8 cellular contexts compared by ENCODE assay signal in genomic region chr16:69339289-69340094, GRCh38. TPM values are rescaled to one million over a fixed set of nuclear protein-coding genes. Genes with fewer than 3 reads are reported as not detected.
A peak's percentile ranks its signal among the peaks of the same experiment; 100 is the strongest.
DNase-seq lines count a peak whose midpoint lies in the region; ATAC-seq and TF ChIP-seq lines count a peak whose summit lies in the region.

COG8 (minus strand) TSS chr16:69339564; CDS start chr16:69339552, 12 bp downstream.
NIP7 (plus strand) TSS chr16:69339772; CDS start chr16:69339830, 58 bp downstream.

- H3K36me3 Mint-ChIP-seq in T-helper 2 cell treated with Interferon-gamma antibody and Interleukin-4, amounts not matched to agents 5 μg/mL and 100 μg/mL, for 36 hours (ENCODE audit: low read depth), result peaks cover 50% of the 10 kb centered on the region

- peak; percentile 92 for ATAC-seq in GM18502 (IDR thresholded peaks at IDR 0.05; ENCODE audit: poor library complexity, unreplicated experiment)
- peak; percentile 91 for ATAC-seq in HG02970 (IDR thresholded peaks at IDR 0.05; ENCODE audit: low FRiP score, unreplicated experiment)
- peak; percentile 99 for ATAC-seq in right cardiac atrium

- H3K4me3 Mint-ChIP-seq in T-helper 2 cell treated with Interferon-gamma antibody and Interleukin-4, amounts not matched to agents 5 μg/mL and 100 μg/mL, for 36 hours, result peak within 1 kb of the TSS; percentile 99

- no peaks in the 10 kb centered on the region for H3K9me3 Mint-ChIP-seq in T-helper 2 cell treated with Interferon-gamma antibody and Interleukin-4, amounts not matched to agents 5 μg/mL and 100 μg/mL, for 36 hours

- peak within 1 kb of the TSS; percentile 98 for H3K27ac Mint-ChIP-seq in T-helper 2 cell treated with Interferon-gamma antibody and Interleukin-4, amounts not matched to agents 5 μg/mL and 100 μg/mL, for 36 hours

- TF ChIP-seq POLR2A in uterus (IDR thresholded peaks at IDR 0.05), result peak in 1 of 2 donors; percentile 60

- TF ChIP-seq CTCF in ascending aorta (IDR thresholded peaks at IDR 0.05), result peak; percentile 80 to 94 (median 82)
- peak; percentile 81 to 91 (median 86) for TF ChIP-seq CTCF in uterus (IDR thresholded peaks at IDR 0.05)

- H3K27me3 Mint-ChIP-seq in T-helper 2 cell treated with Interferon-gamma antibody and Interleukin-4, amounts not matched to agents 5 μg/mL and 100 μg/mL, for 36 hours (ENCODE audit: low read depth), result no peaks in the 10 kb centered on the region

- no peaks in the 10 kb centered on the region for H3K27me3 ChIP-seq in ascending aorta
- no peaks in the 10 kb centered on the region for H3K27me3 ChIP-seq in right cardiac atrium (ENCODE audit: control insufficient read depth, insufficient read depth)
- no peaks in the 10 kb centered on the region for H3K27me3 ChIP-seq in uterus

- under 1% methylated on average over 77 of the region's 77 CpGs for WGBS in right cardiac atrium

- DNase-seq in NCI-H1930 (lab: John Stamatoyannopoulos, UW), result peak; percentile 88 to 90
- peak; percentile 94 for DNase-seq in T-helper 2 cell treated with Interferon-gamma antibody and Interleukin-4, amounts not matched to agents 5 μg/mL and 100 μg/mL, for 36 hours (ENCODE audit: low spot score)
- DNase-seq in ascending aorta (ENCODE audit: low spot score in 2 of 2), result peak; percentile 88 to 98
- peak; percentile 95 to 98 (median 96) for DNase-seq in right cardiac atrium
- peak; percentile 96 for DNase-seq in pulmonary artery endothelial cell (ENCODE audit: low read depth, low spot score)
- peak; percentile 93 to 95 for DNase-seq in uterus

- H3K9me3 ChIP-seq in ascending aorta (no peaks in the 10 kb centered on the region), right cardiac atrium (ENCODE audit: control insufficient read depth, low read length) (no peaks in the 10 kb centered on the region), uterus (no peaks in the 10 kb centered on the region)

- intact Hi-C loops in ascending aorta (cut with DNase I), result loop anchor here (1.0 to 10.0 kb wide), 3 partner anchors 9 to 1495 kb away; partner anchors contain the start of genes CENPT, NUTF2, PDF and THAP11
- intact Hi-C loops in right cardiac atrium (cut with DNase I), result no loop called here
- intact Hi-C loops in uterus (cut with DNase I; ENCODE audit: low total_unique reads), result no loop called here

- H3K27ac ChIP-seq in ascending aorta (peak within 1 kb of the TSS; percentile 88 to 91), right cardiac atrium (ENCODE audit: low read length) (peak within 1 kb of the TSS; percentile 72), uterus (peak within 1 kb of the TSS; percentile 85 to 92)

- peaks cover 37% of the 10 kb centered on the region for H3K4me1 Mint-ChIP-seq in T-helper 2 cell treated with Interferon-gamma antibody and Interleukin-4, amounts not matched to agents 5 μg/mL and 100 μg/mL, for 36 hours (ENCODE audit: low read depth)

- H3K4me1 ChIP-seq in ascending aorta (peaks cover 12 to 23% of the 10 kb centered on the region in 2 donors), right cardiac atrium (ENCODE audit: control insufficient read depth, insufficient read depth, low read length) (peaks cover 2% of the 10 kb centered on the region), uterus (peaks cover 7 to 10% of the 10 kb centered on the region in 2 donors)

- H3K4me3 ChIP-seq in ascending aorta (peak within 1 kb of the TSS; percentile 93 to 95), right cardiac atrium (ENCODE audit: low read length) (peak within 1 kb of the TSS; percentile 70), uterus (peak within 1 kb of the TSS; percentile 75 to 95)

- peaks cover 22 to 24% of the 10 kb centered on the region in 2 donors for H3K36me3 ChIP-seq in ascending aorta
- H3K36me3 ChIP-seq in uterus, result peaks cover 0 to 4% of the 10 kb centered on the region in 2 donors

RNA-seq across cellular contexts. Expression of gene COG8, which starts in this region (rescaled TPM):
- 24.7 TPM for total RNA-seq in ascending aorta
- total RNA-seq in right cardiac atrium, result 10 to 100 TPM; 21.0 to 24.8 (median 23.5) TPM
- 15.7 TPM for polyA plus RNA-seq in right cardiac atrium
- total RNA-seq in pulmonary artery endothelial cell, result 30.5 and 32.0 TPM in 2 replicates
- total RNA-seq in uterus, result 10 to 100 TPM; 39.4 to 58.8 (median 43.0) TPM

RNA-seq across cellular contexts. Expression of gene NIP7, which starts in this region (rescaled TPM):
- total RNA-seq in ascending aorta (5.2 TPM), right cardiac atrium (10 to 100 TPM in 1 of 4 donors, 1 to 10 TPM in 3; 6.4 to 14.8 (median 9.1) TPM), pulmonary artery endothelial cell (39.8 and 40.7 TPM in 2 replicates), uterus (10 to 100 TPM in 3 of 4 donors, 1 to 10 TPM in 1; 6.2 to 21.7 (median 16.9) TPM)
- polyA plus RNA-seq in right cardiac atrium, result 6.2 TPM

Comparison
In these comparisons a context has a peak if more than half of its experiments do, and no peak if none do; other contexts are left out.
1. Peak in every context shown above with its lines: DNase-seq, ATAC-seq, H3K4me3 ChIP-seq and H3K27ac ChIP-seq.